ENCODE assay signal across 21 cellular contexts in the genomic region with DNA sequence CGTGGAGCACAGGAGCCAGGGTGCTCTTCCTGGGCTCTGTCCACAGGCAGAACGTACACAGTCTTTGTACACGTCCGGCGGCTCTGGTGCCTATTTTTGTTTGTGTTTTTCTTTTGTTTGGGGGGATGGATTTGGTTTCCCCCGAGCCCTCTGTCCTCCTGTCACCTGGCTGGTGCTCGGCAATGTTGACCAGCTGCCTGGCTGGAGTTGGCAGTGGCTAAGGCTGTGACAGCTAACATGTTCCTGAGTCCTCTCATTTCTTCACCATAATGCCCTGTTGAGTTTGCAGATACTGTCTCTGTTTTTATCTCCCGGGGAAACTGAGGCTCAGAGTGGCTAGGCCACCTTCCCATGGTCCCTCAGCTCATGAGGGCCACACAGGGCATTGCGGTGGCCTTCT. TPM values are rescaled to one million over a fixed set of nuclear protein-coding genes. Genes with fewer than 3 reads are reported as not detected.
"Had no signal": no experiment of that assay in that cellular context is flagged by ENCODE, and none has a peak within 500 bp of the region (broad histone marks: within the 10 kb centered on the region; RNA-seq: fewer than 3 reads in every experiment).

No MANE protein-coding gene starts in this region.

- H3K4me3 ChIP-seq: K562 had no signal

- H3K27ac ChIP-seq: HL-60, KMS-11, RWPE1 had no signal

- H3K9ac ChIP-seq: KMS-11 had no signal

- H3K4me2 ChIP-seq: KMS-11 had no signal

- DNase-seq: MV-4-11; NCI-H1048; NCI-H1105; NCI-H1417; NCI-H1436 treated with DMSO at 0.1 percent for 48 hours; NCI-H1694; NCI-H1930; NCI-H2081; NCI-H2107; NCI-H2227 treated with DMSO at 0.1 percent for 48 hours; NCI-H524; NCI-H526 treated with DMSO at 0.1 percent for 48 hours; NCI-H748 treated with DMSO at 0.1 percent for 48 hours; NK-92 treated with Interleukin-12 subunit alpha and Interleukin-12 subunit beta, amount 100 ng/mL, for 24 hours; PC-3; SHP77 had no signal

RNA-seq across cellular contexts. Expression of a gene that starts 25.7 kb away (rescaled TPM):
- polyA plus RNA-seq: IgD-negative memory B cell had no signal
